ENCODE assay signal across 11 cellular contexts in the genomic region with DNA sequence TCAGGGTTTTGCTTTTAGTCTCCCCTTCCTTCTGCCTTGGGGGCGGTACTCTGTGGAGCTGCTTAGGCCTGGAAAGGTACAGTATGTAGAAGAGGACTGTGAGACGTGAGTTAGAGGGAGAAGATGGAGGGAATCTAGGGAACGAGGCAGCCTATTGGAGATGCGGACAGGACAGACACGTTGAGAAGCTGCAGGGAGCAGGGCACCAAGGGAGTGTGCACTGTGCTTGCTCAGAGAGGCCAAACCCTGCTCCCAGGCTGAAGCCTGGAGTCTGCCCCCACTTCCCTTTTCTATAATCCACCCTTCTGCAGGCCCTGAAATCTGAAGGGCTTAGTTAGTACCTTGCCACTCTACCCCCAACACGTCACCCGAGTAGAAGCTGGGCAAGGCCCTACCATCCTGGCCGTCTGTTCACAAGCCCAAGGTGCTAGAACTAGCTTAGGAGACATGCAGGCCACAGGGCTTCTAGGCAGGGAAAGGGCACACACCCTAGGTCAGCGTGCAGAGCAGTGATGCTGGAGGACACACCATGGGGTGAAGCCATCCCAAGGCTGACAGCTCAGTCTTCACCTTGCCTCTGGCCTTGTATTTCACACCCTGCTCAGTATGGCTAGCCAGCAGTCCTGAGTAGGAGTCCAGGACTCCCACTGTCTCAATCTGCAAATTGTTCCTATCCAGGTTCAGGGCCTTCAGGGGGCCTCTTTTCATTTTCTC. TPM values are rescaled to one million over a fixed set of nuclear protein-coding genes. Genes with fewer than 3 reads are reported as not detected.
DNase-seq lines count a peak whose midpoint lies in the region; ATAC-seq and TF ChIP-seq lines count a peak whose summit lies in the region.
"Had no signal": no experiment of that assay in that cellular context is flagged by ENCODE, and none has a peak within 500 bp of the region (broad histone marks: within the 10 kb centered on the region; RNA-seq: fewer than 3 reads in every experiment).

No MANE protein-coding gene starts in this region.

- ATAC-seq in CD4-positive, CD25-positive, alpha-beta regulatory T cell (ENCODE audit: low read depth in 2 of 2): no peak
- ATAC-seq in naive thymus-derived CD8-positive, alpha-beta T cell: no peak
- no peak for ATAC-seq in GM18502 (IDR thresholded peaks at IDR 0.05; ENCODE audit: poor library complexity, unreplicated experiment)
- ATAC-seq in HG03039 (IDR thresholded peaks at IDR 0.05; ENCODE audit: unreplicated experiment): no peak
- ATAC-seq: mucosa of descending colon had no signal

- H3K27ac ChIP-seq in CD4-positive, CD25-positive, alpha-beta regulatory T cell (ENCODE audit: insufficient read depth, low read length, poor library complexity, severe bottlenecking): no peak overlapping the region

- intact Hi-C loops in activated T-helper 1 cell treated with anti-CD3 and anti-CD28 coated beads, Interleukin-12 subunit alpha, Interleukin-12 subunit beta, Interleukin-2, Interleukin-4 antibody, amounts not matched to agents 30 ng/mL and 10 ng/mL and 1 ng/mL, durations not matched to agents 14 hours and 24 hours and 36 hours (cut with micrococcal nuclease): no loop called here

- no peak overlapping the region for H3K4me3 ChIP-seq in CD4-positive, CD25-positive, alpha-beta regulatory T cell (ENCODE audit: low read depth, low read length)
- H3K4me3 ChIP-seq: mucosa of descending colon had no signal

- POLR2A ChIA-PET in naive thymus-derived CD8-positive, alpha-beta T cell (lab: Charles Lee): interaction anchor here (0.5 to 1.0 kb wide), 2 partner anchors 10 to 85 kb away, joined by 3 to 4 read pairs; no protein-coding TSS in a partner anchor

- peaks cover 12% of the 10 kb centered on the region for H3K36me3 Mint-ChIP-seq in CD4-positive, CD25-positive, alpha-beta regulatory T cell
- peaks cover 22% of the 10 kb centered on the region for H3K36me3 Mint-ChIP-seq in HFFc6 (ENCODE audit: low read depth)
- H3K36me3 Mint-ChIP-seq in activated T-helper 1 cell treated with anti-CD3 and anti-CD28 coated beads, Interleukin-12 subunit alpha, Interleukin-12 subunit beta, Interleukin-2, Interleukin-4 antibody, amounts not matched to agents 30 ng/mL and 10 ng/mL and 1 ng/mL, durations not matched to agents 14 hours and 24 hours and 36 hours (ENCODE audit: low read depth): peaks cover 14% of the 10 kb centered on the region
- peaks cover 0 to 21% (median 0%) of the 10 kb centered on the region in 3 donors for H3K36me3 Mint-ChIP-seq in naive thymus-derived CD8-positive, alpha-beta T cell

- peaks cover 12% of the 10 kb centered on the region for H3K4me1 ChIP-seq in CD4-positive, CD25-positive, alpha-beta regulatory T cell (ENCODE audit: control insufficient read depth, insufficient read depth, low read length, poor library complexity, severe bottlenecking)

- peaks cover 3% of the 10 kb centered on the region for H3K36me3 ChIP-seq in CD4-positive, CD25-positive, alpha-beta regulatory T cell (ENCODE audit: control insufficient read depth, insufficient read depth, low read length)

- H3K27me3 Mint-ChIP-seq in CD4-positive, CD25-positive, alpha-beta regulatory T cell: no peaks in the 10 kb centered on the region
- no peaks in the 10 kb centered on the region; the same call in 1 of the 2 replicates for H3K27me3 Mint-ChIP-seq in HFFc6 (ENCODE audit: insufficient read depth)
- peaks cover 8% of the 10 kb centered on the region for H3K27me3 Mint-ChIP-seq in activated T-helper 1 cell treated with anti-CD3 and anti-CD28 coated beads, Interleukin-12 subunit alpha, Interleukin-12 subunit beta, Interleukin-2, Interleukin-4 antibody, amounts not matched to agents 30 ng/mL and 10 ng/mL and 1 ng/mL, durations not matched to agents 14 hours and 24 hours and 36 hours (ENCODE audit: insufficient read depth)
- no peaks in the 10 kb centered on the region for H3K27me3 Mint-ChIP-seq in naive thymus-derived CD8-positive, alpha-beta T cell

- no peaks in the 10 kb centered on the region for H3K9me3 ChIP-seq in CD4-positive, CD25-positive, alpha-beta regulatory T cell (ENCODE audit: control insufficient read depth in 2 of 2, low read length in 2 of 2)
- H3K9me3 ChIP-seq: mucosa of descending colon had no signal

- peaks cover 0 to 2% (median 0%) of the 10 kb centered on the region in 7 donors for H3K9me3 Mint-ChIP-seq in CD4-positive, CD25-positive, alpha-beta regulatory T cell
- no peaks in the 10 kb centered on the region for H3K9me3 Mint-ChIP-seq in HFFc6
- H3K9me3 Mint-ChIP-seq in activated T-helper 1 cell treated with anti-CD3 and anti-CD28 coated beads, Interleukin-12 subunit alpha, Interleukin-12 subunit beta, Interleukin-2, Interleukin-4 antibody, amounts not matched to agents 30 ng/mL and 10 ng/mL and 1 ng/mL, durations not matched to agents 14 hours and 24 hours and 36 hours: no peaks in the 10 kb centered on the region
- H3K9me3 Mint-ChIP-seq in naive thymus-derived CD8-positive, alpha-beta T cell: no peaks in the 10 kb centered on the region

- TF ChIP-seq CTCF in HFFc6 (IDR thresholded peaks at IDR 0.05): no peak

- H3K27ac Mint-ChIP-seq in CD4-positive, CD25-positive, alpha-beta regulatory T cell: peak overlapping the region in 1 of 3 donors; percentile 93
- H3K27ac Mint-ChIP-seq in HFFc6: peak overlapping the region; percentile 69; the same call in 1 of the 2 replicates
- peak overlapping the region; percentile 72 for H3K27ac Mint-ChIP-seq in activated T-helper 1 cell treated with anti-CD3 and anti-CD28 coated beads, Interleukin-12 subunit alpha, Interleukin-12 subunit beta, Interleukin-2, Interleukin-4 antibody, amounts not matched to agents 30 ng/mL and 10 ng/mL and 1 ng/mL, durations not matched to agents 14 hours and 24 hours and 36 hours
- H3K27ac Mint-ChIP-seq in naive thymus-derived CD8-positive, alpha-beta T cell: peak overlapping the region in 5 of 10 donors; percentile 74 to 100 (median 81)

- no peaks in the 10 kb centered on the region for H3K27me3 ChIP-seq in CD4-positive, CD25-positive, alpha-beta regulatory T cell (ENCODE audit: control insufficient read depth, insufficient read depth, low read length)

- peak overlapping the region; percentile 84 to 95 (median 88) for H3K4me3 Mint-ChIP-seq in CD4-positive, CD25-positive, alpha-beta regulatory T cell
- peak overlapping the region; percentile 89 for H3K4me3 Mint-ChIP-seq in HFFc6
- peak overlapping the region; percentile 79 for H3K4me3 Mint-ChIP-seq in activated T-helper 1 cell treated with anti-CD3 and anti-CD28 coated beads, Interleukin-12 subunit alpha, Interleukin-12 subunit beta, Interleukin-2, Interleukin-4 antibody, amounts not matched to agents 30 ng/mL and 10 ng/mL and 1 ng/mL, durations not matched to agents 14 hours and 24 hours and 36 hours
- peak overlapping the region; percentile 72 to 92 (median 84) for H3K4me3 Mint-ChIP-seq in naive thymus-derived CD8-positive, alpha-beta T cell

- peaks cover 0 to 21% (median 11%) of the 10 kb centered on the region in 4 donors for H3K4me1 Mint-ChIP-seq in CD4-positive, CD25-positive, alpha-beta regulatory T cell
- H3K4me1 Mint-ChIP-seq in HFFc6 (ENCODE audit: low read depth): peaks cover 71% of the 10 kb centered on the region
- peaks cover 30% of the 10 kb centered on the region for H3K4me1 Mint-ChIP-seq in activated T-helper 1 cell treated with anti-CD3 and anti-CD28 coated beads, Interleukin-12 subunit alpha, Interleukin-12 subunit beta, Interleukin-2, Interleukin-4 antibody, amounts not matched to agents 30 ng/mL and 10 ng/mL and 1 ng/mL, durations not matched to agents 14 hours and 24 hours and 36 hours (ENCODE audit: low read depth)
- H3K4me1 Mint-ChIP-seq in naive thymus-derived CD8-positive, alpha-beta T cell: peaks cover 14 to 19% (median 16%) of the 10 kb centered on the region in 4 donors

- no peak for DNase-seq in CD4-positive, CD25-positive, alpha-beta regulatory T cell
- DNase-seq in HFFc6 (no peak), RKO (ENCODE audit: low spot score) (no peak), mucosa of gallbladder (ENCODE audit: low spot score) (no peak)
- no peak for DNase-seq in activated T-helper 1 cell treated with anti-CD3 and anti-CD28 coated beads, Interleukin-12 subunit alpha, Interleukin-12 subunit beta, Interleukin-2, Interleukin-4 antibody, amounts not matched to agents 30 ng/mL and 10 ng/mL and 1 ng/mL, durations not matched to agents 14 hours and 24 hours and 36 hours (ENCODE audit: low spot score)
- DNase-seq in naive thymus-derived CD8-positive, alpha-beta T cell: no peak
- DNase-seq: cerebellar nuclear complex; NK-92 treated with Interleukin-12 subunit alpha and Interleukin-12 subunit beta, amount 100 ng/mL, for 24 hours had no signal

RNA-seq across cellular contexts. Expression of a gene that starts 6.9 kb away (rescaled TPM):
- 60.9 TPM for total RNA-seq in CD4-positive, CD25-positive, alpha-beta regulatory T cell
- polyA plus RNA-seq in CD4-positive, CD25-positive, alpha-beta regulatory T cell: under 1 TPM; 0.37 to 0.77 (median 0.47) TPM
- 10 to 100 TPM; 14.2 to 23.8 (median 21.3) TPM for total RNA-seq in HFFc6 (2021; fragmentation: NEBNext Ultra II Directional; extraction: Animal tissue kit (Norgen Biotek cat#: 25700))
- total RNA-seq in activated T-helper 1 cell treated with anti-CD3 and anti-CD28 coated beads, Interleukin-12 subunit alpha, Interleukin-12 subunit beta, Interleukin-2, Interleukin-4 antibody, amounts not matched to agents 30 ng/mL and 10 ng/mL and 1 ng/mL, durations not matched to agents 14 hours and 24 hours and 36 hours: 3.2 and 3.5 TPM in 2 replicates
- 1 to 10 TPM; 1.7 to 1.8 TPM for total RNA-seq in naive thymus-derived CD8-positive, alpha-beta T cell
- polyA plus RNA-seq in naive thymus-derived CD8-positive, alpha-beta T cell: under 1 TPM; 0.08 to 0.64 (median 0.53) TPM
- total RNA-seq in mucosa of gallbladder: 59.1 TPM

RNA-seq across cellular contexts. Expression of a gene that starts 34.1 kb away (rescaled TPM):
- 9.7 TPM for total RNA-seq in CD4-positive, CD25-positive, alpha-beta regulatory T cell
- polyA plus RNA-seq in CD4-positive, CD25-positive, alpha-beta regulatory T cell: 10 to 100 TPM; 33.9 to 44.6 (median 40.1) TPM
- 10 to 100 TPM; 22.5 to 28.9 (median 24.9) TPM for total RNA-seq in HFFc6 (2021; fragmentation: NEBNext Ultra II Directional; extraction: Animal tissue kit (Norgen Biotek cat#: 25700))
- 24.8 and 25.9 TPM in 2 replicates for total RNA-seq in activated T-helper 1 cell treated with anti-CD3 and anti-CD28 coated beads, Interleukin-12 subunit alpha, Interleukin-12 subunit beta, Interleukin-2, Interleukin-4 antibody, amounts not matched to agents 30 ng/mL and 10 ng/mL and 1 ng/mL, durations not matched to agents 14 hours and 24 hours and 36 hours
- total RNA-seq in naive thymus-derived CD8-positive, alpha-beta T cell: 10 to 100 TPM; 11.4 to 14.0 TPM
- polyA plus RNA-seq in naive thymus-derived CD8-positive, alpha-beta T cell: 10 to 100 TPM; 18.3 to 25.4 (median 23.2) TPM
- total RNA-seq in mucosa of gallbladder: 19.1 TPM
